35 cellular contexts compared by ENCODE assay signal in the genomic region with DNA sequence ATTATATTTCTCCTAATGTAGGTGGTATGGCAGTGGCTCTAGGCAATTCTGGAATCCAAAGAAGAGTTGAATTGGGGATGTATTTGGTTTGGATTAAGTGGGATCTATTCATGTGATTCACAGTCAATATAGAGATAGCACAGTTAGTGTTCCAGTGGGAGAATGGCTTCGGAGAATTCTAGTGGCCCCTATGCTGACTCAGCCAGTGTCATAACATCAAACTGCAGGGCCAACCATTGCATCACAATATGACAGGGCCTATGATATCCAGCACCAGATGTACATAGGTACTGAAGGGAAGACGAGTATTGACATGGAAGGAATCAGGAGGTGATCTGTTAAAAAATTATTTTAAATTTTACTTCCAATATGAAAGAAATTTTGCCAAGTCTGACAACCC.
"Had no signal": no experiment of that assay in that cellular context is flagged by ENCODE, and none has a peak within 500 bp of the region (broad histone marks: within the 10 kb centered on the region; RNA-seq: fewer than 3 reads in every experiment).

No MANE protein-coding gene starts in this region.

- ATAC-seq: activated CD8-positive, alpha-beta T cell treated with anti-CD3 and anti-CD28 coated beads for 36 hours; activated naive CD4-positive, alpha-beta T cell treated with anti-CD3 and anti-CD28 coated beads, Interleukin-2, amount 50 U/mL, for 72 hours; activated T-cell treated with anti-CD3 and anti-CD28 coated beads, Interleukin-2, amount 50 U/mL, for 4 hours; activated T-cell treated with anti-CD3 and anti-CD28 coated beads, Interleukin-2, amount 50 U/mL, for 72 hours; activated T-helper 17 cell treated with anti-CD3 and anti-CD28 coated beads, Interleukin-2, amount 50 U/mL, for 72 hours; body of pancreas had no signal

- H3K9me3 Mint-ChIP-seq: activated CD4-positive, alpha-beta T cell treated with anti-CD3 and anti-CD28 coated beads, Interleukin-2, amount 10 ng/mL, durations not matched to agents 24 days and 14 days; activated CD8-positive, alpha-beta T cell treated with anti-CD3 and anti-CD28 coated beads for 36 hours; activated T-helper 1 cell treated with anti-CD3 and anti-CD28 coated beads, Interleukin-12 subunit alpha, Interleukin-12 subunit beta, Interleukin-2, Interleukin-4 antibody, amounts not matched to agents 30 ng/mL and 10 ng/mL and 1 ng/mL, durations not matched to agents 14 hours and 24 hours and 36 hours; T-helper 1 cell treated with Interleukin-12 subunit alpha and Interleukin-12 subunit beta and Interleukin-4 antibody, amounts not matched to agents 30 μg/mL and 1 μg/mL, for 36 hours had no signal

- H3K27me3 Mint-ChIP-seq: activated CD4-positive, alpha-beta memory T cell treated with anti-CD3 and anti-CD28 coated beads for 36 hours; activated CD4-positive, alpha-beta T cell treated with anti-CD3 and anti-CD28 coated beads, Interleukin-2, amount 10 ng/mL, durations not matched to agents 24 days and 14 days; activated CD8-positive, alpha-beta T cell treated with anti-CD3 and anti-CD28 coated beads for 36 hours; activated T-helper 17 cell treated with anti-CD3 and anti-CD28 coated beads, Interleukin-2, amount 50 U/mL, for 72 hours had no signal

- H3K27me3 ChIP-seq: adrenal gland, body of pancreas, brain microvascular endothelial cell, breast epithelium had no signal

- H3K36me3 ChIP-seq: adrenal gland, brain microvascular endothelial cell, breast epithelium had no signal

- H3K4me1 ChIP-seq: adrenal gland, body of pancreas, breast epithelium had no signal

- H3K4me1 Mint-ChIP-seq: activated B cell treated with CpG ODN at 0.5 μM for 24 hours; activated CD4-positive, alpha-beta T cell treated with anti-CD3 and anti-CD28 coated beads, Interleukin-2, amount 10 ng/mL, durations not matched to agents 24 days and 14 days; activated naive CD8-positive, alpha-beta T cell treated with anti-CD3 and anti-CD28 coated beads for 36 hours; activated T-helper 17 cell treated with anti-CD3 and anti-CD28 coated beads, Interleukin-2, amount 50 U/mL, for 72 hours had no signal

- H3K27ac ChIP-seq: adrenal gland, body of pancreas, brain microvascular endothelial cell, breast epithelium, VCaP had no signal

- H3K27ac Mint-ChIP-seq: activated B cell treated with CpG ODN at 0.5 μM for 24 hours; activated CD4-positive, alpha-beta memory T cell treated with anti-CD3 and anti-CD28 coated beads for 36 hours; activated CD4-positive, alpha-beta T cell treated with anti-CD3 and anti-CD28 coated beads, Interleukin-2, amount 10 ng/mL, durations not matched to agents 24 days and 14 days; activated CD8-positive, alpha-beta T cell treated with anti-CD3 and anti-CD28 coated beads for 36 hours; activated naive CD4-positive, alpha-beta T cell treated with anti-CD3 and anti-CD28 coated beads for 36 hours; activated naive CD4-positive, alpha-beta T cell treated with anti-CD3 and anti-CD28 coated beads, Interleukin-2, amount 50 U/mL, for 72 hours; activated naive CD8-positive, alpha-beta T cell treated with anti-CD3 and anti-CD28 coated beads for 36 hours; activated T-cell treated with anti-CD3 and anti-CD28 coated beads, Interleukin-2, amount 50 U/mL, for 72 hours; activated T-helper 1 cell treated with anti-CD3 and anti-CD28 coated beads, Interleukin-12 subunit alpha, Interleukin-12 subunit beta, Interleukin-2, Interleukin-4 antibody, amounts not matched to agents 30 ng/mL and 10 ng/mL and 1 ng/mL, durations not matched to agents 14 hours and 24 hours and 36 hours; activated T-helper 17 cell treated with anti-CD3 and anti-CD28 coated beads, Interleukin-2, amount 50 U/mL, for 72 hours; T-helper 1 cell treated with Interleukin-12 subunit alpha and Interleukin-12 subunit beta and Interleukin-4 antibody, amounts not matched to agents 30 μg/mL and 1 μg/mL, for 36 hours; T-helper 2 cell treated with Interferon-gamma antibody and Interleukin-4, amounts not matched to agents 5 μg/mL and 100 μg/mL, for 36 hours had no signal

- H3K4me3 Mint-ChIP-seq: activated B cell treated with CpG ODN at 0.5 μM for 24 hours; activated CD4-positive, alpha-beta memory T cell treated with anti-CD3 and anti-CD28 coated beads for 36 hours; activated CD4-positive, alpha-beta T cell treated with anti-CD3 and anti-CD28 coated beads, Interleukin-2, amount 10 ng/mL, durations not matched to agents 24 days and 14 days; activated CD8-positive, alpha-beta T cell treated with anti-CD3 and anti-CD28 coated beads for 36 hours; activated naive CD4-positive, alpha-beta T cell treated with anti-CD3 and anti-CD28 coated beads for 36 hours; activated naive CD8-positive, alpha-beta T cell treated with anti-CD3 and anti-CD28 coated beads for 36 hours; activated T-cell treated with anti-CD3 and anti-CD28 coated beads, Interleukin-2, amount 50 U/mL, for 4 hours; activated T-cell treated with anti-CD3 and anti-CD28 coated beads, Interleukin-2, amount 50 U/mL, for 72 hours; activated T-helper 1 cell treated with anti-CD3 and anti-CD28 coated beads, Interleukin-12 subunit alpha, Interleukin-12 subunit beta, Interleukin-2, Interleukin-4 antibody, amounts not matched to agents 30 ng/mL and 10 ng/mL and 1 ng/mL, durations not matched to agents 14 hours and 24 hours and 36 hours; activated T-helper 17 cell treated with anti-CD3 and anti-CD28 coated beads, Interleukin-2, amount 50 U/mL, for 72 hours; T-helper 1 cell treated with Interleukin-12 subunit alpha and Interleukin-12 subunit beta and Interleukin-4 antibody, amounts not matched to agents 30 μg/mL and 1 μg/mL, for 36 hours; T-helper 2 cell treated with Interferon-gamma antibody and Interleukin-4, amounts not matched to agents 5 μg/mL and 100 μg/mL, for 36 hours had no signal

- H3K4me3 ChIP-seq: adrenal gland, body of pancreas, breast epithelium had no signal

- H3K36me3 Mint-ChIP-seq: activated CD4-positive, alpha-beta memory T cell treated with anti-CD3 and anti-CD28 coated beads for 36 hours; activated naive CD4-positive, alpha-beta T cell treated with anti-CD3 and anti-CD28 coated beads, Interleukin-2, amount 50 U/mL, for 72 hours; activated naive CD8-positive, alpha-beta T cell treated with anti-CD3 and anti-CD28 coated beads for 36 hours had no signal

- DNase-seq: activated B cell treated with CpG ODN at 0.5 μM for 24 hours; activated CD4-positive, alpha-beta memory T cell treated with anti-CD3 and anti-CD28 coated beads for 36 hours; activated CD4-positive, alpha-beta T cell treated with anti-CD3 and anti-CD28 coated beads for 4 hours; activated CD4-positive, alpha-beta T cell treated with anti-CD3 and anti-CD28 coated beads, Interleukin-2, amount 10 ng/mL, durations not matched to agents 24 days and 14 days; activated CD4-positive, alpha-beta T cell treated with anti-CD3 and anti-CD28 coated beads, Interleukin-2, amount 50 U/mL, for 1 hour; activated CD4-positive, alpha-beta T cell treated with anti-CD3 and anti-CD28 coated beads, Interleukin-2, amount 50 U/mL, for 4 hours; activated CD4-positive, CD25-positive, alpha-beta regulatory T cell treated with anti-CD3 and anti-CD28 coated beads, Interleukin-2, amount 50 U/mL, for 72 hours; activated CD8-positive, alpha-beta memory T cell treated with anti-CD3 and anti-CD28 coated beads, Interleukin-2, amount 50 U/mL, for 4 hours; activated CD8-positive, alpha-beta T cell treated with anti-CD3 and anti-CD28 coated beads for 36 hours; activated effector memory CD4-positive, alpha-beta T cell treated with anti-CD3 and anti-CD28 coated beads, Interleukin-2, amount 50 U/mL, for 16 hours; activated gamma-delta T cell treated with Interleukin-2 at 50 U/mL for 16 hours; activated naive CD4-positive, alpha-beta T cell; activated naive CD4-positive, alpha-beta T cell treated with anti-CD3 and anti-CD28 coated beads for 36 hours; activated naive CD4-positive, alpha-beta T cell treated with anti-CD3 and anti-CD28 coated beads, Interleukin-2, amount 50 U/mL, for 16 hours; activated naive CD8-positive, alpha-beta T cell treated with anti-CD3 and anti-CD28 coated beads for 36 hours; activated T-cell treated with anti-CD3 and anti-CD28 coated beads for 4 hours; activated T-cell treated with anti-CD3 and anti-CD28 coated beads, Interleukin-2, amount 50 U/mL, for 1 hour; activated T-cell treated with anti-CD3 and anti-CD28 coated beads, Interleukin-2, amount 50 U/mL, for 4 hours; activated T-cell treated with anti-CD3 and anti-CD28 coated beads, Interleukin-2, amount 50 U/mL, for 72 hours; adrenal gland; amniotic stem cell; aorta; body of pancreas; brain microvascular endothelial cell; central memory CD4-positive, alpha-beta T cell; T-helper 1 cell; T-helper 2 cell; T-helper 9 cell had no signal

- H3K9me3 ChIP-seq: adrenal gland, body of pancreas, breast epithelium had no signal
